ENCODE assay signal across 15 cellular contexts in genomic region chr1:214567481-214567980, GRCh38.
"Had no signal": no experiment of that assay in that cellular context is flagged by ENCODE, and none has a peak within 500 bp of the region (broad histone marks: within the 10 kb centered on the region; RNA-seq: fewer than 3 reads in every experiment).

No MANE protein-coding gene starts in this region.

- ATAC-seq: body of pancreas had no signal

- H3K27ac ChIP-seq: body of pancreas, coronary artery, WERI-Rb-1 had no signal

- H3K4me3 ChIP-seq: body of pancreas, coronary artery, lung, thyroid gland had no signal

- H3K36me3 ChIP-seq: thyroid gland, WERI-Rb-1 had no signal

- H3K9me3 ChIP-seq: body of pancreas, thyroid gland had no signal

- DNase-seq: activated naive CD4-positive, alpha-beta T cell treated with Interleukin-2 at 50 U/mL for 16 hours; activated naive CD8-positive, alpha-beta T cell treated with anti-CD3 and anti-CD28 coated beads, Interleukin-2, amount 10 ng/mL, durations not matched to agents 7 days and 5 days; activated T-cell treated with anti-CD3 and anti-CD28 coated beads for 4 hours; amygdala; kidney; midbrain; posterior cingulate gyrus; retina; stimulated activated naive CD4-positive, alpha-beta T cell treated with Interleukin-2 at 50 U/mL for 16 hours; T-helper 2 cell; WERI-Rb-1 had no signal

- H3K4me1 ChIP-seq: body of pancreas had no signal

- H3K27me3 ChIP-seq: body of pancreas, thyroid gland had no signal
